Comparison of ENCODE assay signal across 1 cellular context in the genomic region with DNA sequence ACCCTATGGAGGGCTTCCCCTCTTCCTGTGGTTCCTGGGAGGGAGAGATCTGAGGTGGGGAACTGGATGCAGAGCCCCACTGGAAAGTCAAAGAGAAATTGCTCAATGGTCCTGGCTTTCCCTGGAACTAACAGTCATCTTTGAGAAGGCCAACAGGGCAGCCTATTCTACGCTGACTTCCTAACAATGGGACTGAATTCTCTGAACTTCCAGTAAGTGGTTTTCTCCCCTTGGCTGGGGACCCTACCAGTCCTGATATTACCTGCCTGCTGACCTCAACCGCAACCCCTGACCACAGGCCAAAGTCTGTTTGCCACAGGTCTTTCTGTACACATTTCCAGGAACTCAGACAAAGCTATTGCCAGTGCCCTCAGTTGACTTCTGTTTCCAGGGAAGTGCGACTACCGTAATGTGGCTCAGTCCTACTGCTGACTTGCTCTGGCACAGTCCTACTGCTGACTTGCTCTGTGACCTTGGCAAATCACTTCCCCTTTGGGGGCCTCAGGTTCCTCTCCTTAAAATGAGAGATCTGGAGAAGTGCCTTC.
TF ChIP-seq lines count a peak whose summit lies in the region.

No MANE protein-coding gene starts in this region.

TF ChIP-seq in IMR-90, 13 proteins besides CTCF, POLR2A, EP300 and RAD21:
- TF ChIP-seq MXI1 (IDR thresholded peaks at IDR 0.05; ENCODE audit: borderline replicate concordance, low read depth, low read length) (no peak), FOS (IDR thresholded peaks at IDR 0.05; ENCODE audit: low read depth, low read length) (no peak), MAZ (IDR thresholded peaks at IDR 0.05; ENCODE audit: borderline replicate concordance, low read depth, low read length) (no peak), NFE2L2 (IDR thresholded peaks at IDR 0.05; ENCODE audit: low read depth, low read length) (no peak), RFX5 (IDR thresholded peaks at IDR 0.05; ENCODE audit: low read depth, low read length) (no peak), SMC3 (IDR thresholded peaks at IDR 0.05; ENCODE audit: low read depth, low read length) (no peak), CEBPB (IDR thresholded peaks at IDR 0.05; ENCODE audit: low read depth, low read length) (no peak)
- TF ChIP-seq, protein P1, sequence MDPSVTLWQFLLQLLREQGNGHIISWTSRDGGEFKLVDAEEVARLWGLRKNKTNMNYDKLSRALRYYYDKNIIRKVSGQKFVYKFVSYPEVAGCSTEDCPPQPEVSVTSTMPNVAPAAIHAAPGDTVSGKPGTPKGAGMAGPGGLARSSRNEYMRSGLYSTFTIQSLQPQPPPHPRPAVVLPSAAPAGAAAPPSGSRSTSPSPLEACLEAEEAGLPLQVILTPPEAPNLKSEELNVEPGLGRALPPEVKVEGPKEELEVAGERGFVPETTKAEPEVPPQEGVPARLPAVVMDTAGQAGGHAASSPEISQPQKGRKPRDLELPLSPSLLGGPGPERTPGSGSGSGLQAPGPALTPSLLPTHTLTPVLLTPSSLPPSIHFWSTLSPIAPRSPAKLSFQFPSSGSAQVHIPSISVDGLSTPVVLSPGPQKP (IDR thresholded peaks at IDR 0.05; ENCODE audit: borderline replicate concordance, low read depth, low read length) = no peak
- TF ChIP-seq, protein P2, sequence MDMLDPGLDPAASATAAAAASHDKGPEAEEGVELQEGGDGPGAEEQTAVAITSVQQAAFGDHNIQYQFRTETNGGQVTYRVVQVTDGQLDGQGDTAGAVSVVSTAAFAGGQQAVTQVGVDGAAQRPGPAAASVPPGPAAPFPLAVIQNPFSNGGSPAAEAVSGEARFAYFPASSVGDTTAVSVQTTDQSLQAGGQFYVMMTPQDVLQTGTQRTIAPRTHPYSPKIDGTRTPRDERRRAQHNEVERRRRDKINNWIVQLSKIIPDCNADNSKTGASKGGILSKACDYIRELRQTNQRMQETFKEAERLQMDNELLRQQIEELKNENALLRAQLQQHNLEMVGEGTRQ (IDR thresholded peaks at IDR 0.05; ENCODE audit: low read depth, low read length) = no peak
